30 cellular contexts compared by ENCODE assay signal in the genomic region with DNA sequence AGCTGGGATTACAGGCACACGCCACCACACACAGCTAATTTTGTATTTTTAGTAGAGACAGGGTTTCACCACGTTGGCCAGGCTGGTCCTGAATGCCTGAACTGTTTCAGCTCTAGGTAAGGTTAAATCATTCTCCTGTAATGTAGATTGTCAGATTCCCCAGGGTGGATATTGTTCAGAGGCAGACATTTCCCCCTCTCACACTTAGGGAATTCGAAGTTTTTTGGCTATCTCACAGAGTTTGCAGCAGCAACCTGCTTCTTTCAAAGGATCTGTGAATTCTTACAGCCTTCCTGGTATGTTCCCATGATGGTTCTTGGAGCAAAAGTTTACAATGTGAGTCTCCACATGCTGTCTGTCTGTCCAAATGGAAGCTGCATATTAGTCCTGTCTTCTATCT. TPM values are rescaled to one million over a fixed set of nuclear protein-coding genes. Genes with fewer than 3 reads are reported as not detected.
"Had no signal": no experiment of that assay in that cellular context is flagged by ENCODE, and none has a peak within 500 bp of the region (broad histone marks: within the 10 kb centered on the region; RNA-seq: fewer than 3 reads in every experiment).

No MANE protein-coding gene starts in this region.

- H3K27ac ChIP-seq: adrenal gland, ascending aorta, body of pancreas, brain microvascular endothelial cell, breast epithelium, cardiac muscle cell had no signal

- H3K27me3 ChIP-seq: adrenal gland, ascending aorta, body of pancreas, brain microvascular endothelial cell, breast epithelium, cardiac muscle cell had no signal

- H3K4me1 ChIP-seq: adrenal gland, ascending aorta, body of pancreas, breast epithelium had no signal

- DNase-seq: activated effector memory CD4-positive, alpha-beta T cell treated with anti-CD3 and anti-CD28 coated beads, Interleukin-2, amount 50 U/mL, for 16 hours; activated effector memory CD4-positive, alpha-beta T cell treated with Interleukin-2 at 50 U/mL for 16 hours; activated gamma-delta T cell; activated gamma-delta T cell treated with Interleukin-2 at 50 U/mL for 16 hours; activated naive CD4-positive, alpha-beta T cell; activated naive CD4-positive, alpha-beta T cell treated with anti-CD3 and anti-CD28 coated beads for 36 hours; activated naive CD4-positive, alpha-beta T cell treated with anti-CD3 and anti-CD28 coated beads, Interleukin-2, amount 10 ng/mL, durations not matched to agents 7 days and 5 days; activated naive CD4-positive, alpha-beta T cell treated with anti-CD3 and anti-CD28 coated beads, Interleukin-2, amount 50 U/mL, for 16 hours; activated naive CD4-positive, alpha-beta T cell treated with Interleukin-2 at 50 U/mL for 16 hours; activated naive CD8-positive, alpha-beta T cell treated with anti-CD3 and anti-CD28 coated beads for 36 hours; activated naive CD8-positive, alpha-beta T cell treated with anti-CD3 and anti-CD28 coated beads, Interleukin-2, amount 10 ng/mL, durations not matched to agents 7 days and 5 days; activated naive CD8-positive, alpha-beta T cell treated with anti-CD3 and anti-CD28 coated beads, Interleukin-2, amount 50 U/mL, for 24 hours; activated T-cell treated with anti-CD3 and anti-CD28 coated beads, Interleukin-2, amount 50 U/mL, for 1 hour; activated T-cell treated with anti-CD3 and anti-CD28 coated beads, Interleukin-2, amount 50 U/mL, for 24 hours; activated T-cell treated with anti-CD3 and anti-CD28 coated beads, Interleukin-2, amount 50 U/mL, for 4 hours; activated T-cell treated with anti-CD3 and anti-CD28 coated beads, Interleukin-2, amount 50 U/mL, for 48 hours; activated T-cell treated with anti-CD3 and anti-CD28 coated beads, Interleukin-2, amount 50 U/mL, for 72 hours; adrenal gland; amniotic stem cell; amygdala; anterior cingulate cortex; aorta; body of pancreas; brain microvascular endothelial cell; caudate nucleus; central memory CD4-positive, alpha-beta T cell; cerebellar nuclear complex had no signal

- H3K4me3 ChIP-seq: adrenal gland, ascending aorta, body of pancreas, breast epithelium, cardiac muscle cell had no signal

- H3K9me3 ChIP-seq: adrenal gland, ascending aorta, body of pancreas, breast epithelium had no signal

- H3K36me3 ChIP-seq: adrenal gland, ascending aorta, brain microvascular endothelial cell, breast epithelium, cardiac muscle cell had no signal

RNA-seq across cellular contexts. Expression of gene DIRAS2, which starts 15.6 kb away (rescaled TPM):
- polyA plus RNA-seq: aorta had no signal
